ENCODE assay signal across 28 cellular contexts in genomic region chr3:55936549-55937052, GRCh38.
"Had no signal": no experiment of that assay in that cellular context is flagged by ENCODE, and none has a peak within 500 bp of the region (broad histone marks: within the 10 kb centered on the region; RNA-seq: fewer than 3 reads in every experiment).

No MANE protein-coding gene starts in this region.

- H3K27ac Mint-ChIP-seq: mesothelial cell of epicardium; natural killer cell; stimulated activated naive B cell treated with anti-CD40 and anti-IgM and Interleukin-4, amounts not matched to agents 10 μg/mL and 1 μg/mL and 100 μg/mL, for 72 hours had no signal

- H3K36me3 ChIP-seq: lower lobe of right lung, pancreas, prostate gland, sigmoid colon, spleen, stomach, thyroid gland, transverse colon, upper lobe of right lung had no signal

- ATAC-seq: left cardiac atrium; left lobe of liver; lower lobe of right lung; natural killer cell; pancreas; right cardiac atrium; stimulated activated naive B cell treated with anti-CD40 and anti-IgM and Interleukin-4, amounts not matched to agents 10 μg/mL and 1 μg/mL and 100 μg/mL, for 72 hours; stimulated activated naive CD8-positive, alpha-beta T cell treated with anti-CD3 and anti-CD28 coated beads, Interleukin-15, Interleukin-2, amounts not matched to agents 100 U/mL and 50 U/mL, for 24 hours; upper lobe of right lung had no signal

- H3K27me3 ChIP-seq: pancreas, sigmoid colon, spleen, stomach, testis, thyroid gland, transverse colon, upper lobe of right lung had no signal

- H3K4me3 Mint-ChIP-seq: mesothelial cell of epicardium; naive B cell; natural killer cell; neural crest cell; stimulated activated naive B cell treated with anti-CD40 and anti-IgM and Interleukin-4, amounts not matched to agents 10 μg/mL and 1 μg/mL and 100 μg/mL, for 72 hours had no signal

- H3K4me1 Mint-ChIP-seq: naive B cell; natural killer cell; neural crest cell; stimulated activated naive B cell treated with anti-CD40 and anti-IgM and Interleukin-4, amounts not matched to agents 10 μg/mL and 1 μg/mL and 100 μg/mL, for 72 hours had no signal

- H3K9me3 ChIP-seq: lower lobe of right lung, pancreas, prostate gland, sigmoid colon, stomach, testis, thyroid gland, transverse colon, upper lobe of right lung had no signal

- H3K4me1 ChIP-seq: lower lobe of right lung, pancreas, prostate gland, sigmoid colon, spleen, stomach, testis, thyroid gland, transverse colon, upper lobe of right lung had no signal

- H3K36me3 Mint-ChIP-seq: mesothelial cell of epicardium; naive B cell; natural killer cell; stimulated activated naive B cell treated with anti-CD40 and anti-IgM and Interleukin-4, amounts not matched to agents 10 μg/mL and 1 μg/mL and 100 μg/mL, for 72 hours had no signal

- H3K4me3 ChIP-seq: lower lobe of right lung, pancreas, prostate gland, sigmoid colon, spleen, stomach, testis, thyroid gland, transverse colon, upper lobe of right lung had no signal

- H3K9me3 Mint-ChIP-seq: mesothelial cell of epicardium, neural crest cell had no signal

- DNase-seq: hippocampal formation; kidney glomerular epithelial cell; left cardiac atrium; lower lobe of right lung; mammary epithelial cell; mesenchymal stem cell; naive B cell; natural killer cell; nucleus accumbens; pancreas; posterior cingulate gyrus; retina; right cardiac atrium; sigmoid colon; small intestine; spleen; stimulated activated CD4-positive, alpha-beta T cell treated with anti-CD3 and anti-CD28 coated beads, Interleukin-2, amount 100 ng/mL, for 48 hours; stimulated activated naive B cell treated with anti-CD40 and anti-IgM and Interleukin-4, amounts not matched to agents 10 μg/mL and 1 μg/mL and 100 μg/mL, for 72 hours; stimulated activated naive CD8-positive, alpha-beta T cell treated with anti-CD3 and anti-CD28 coated beads, Interleukin-15, Interleukin-2, amounts not matched to agents 100 U/mL and 50 U/mL, for 24 hours; stomach; testis; thyroid gland; transverse colon; upper lobe of right lung had no signal

- H3K27ac ChIP-seq: lower lobe of right lung, pancreas, prostate gland, sigmoid colon, spleen, stomach, testis, thyroid gland, transverse colon, upper lobe of right lung had no signal

- H3K27me3 Mint-ChIP-seq: naive B cell; stimulated activated naive B cell treated with anti-CD40 and anti-IgM and Interleukin-4, amounts not matched to agents 10 μg/mL and 1 μg/mL and 100 μg/mL, for 72 hours had no signal
